ENCODE assay signal across 8 cellular contexts in the genomic region with DNA sequence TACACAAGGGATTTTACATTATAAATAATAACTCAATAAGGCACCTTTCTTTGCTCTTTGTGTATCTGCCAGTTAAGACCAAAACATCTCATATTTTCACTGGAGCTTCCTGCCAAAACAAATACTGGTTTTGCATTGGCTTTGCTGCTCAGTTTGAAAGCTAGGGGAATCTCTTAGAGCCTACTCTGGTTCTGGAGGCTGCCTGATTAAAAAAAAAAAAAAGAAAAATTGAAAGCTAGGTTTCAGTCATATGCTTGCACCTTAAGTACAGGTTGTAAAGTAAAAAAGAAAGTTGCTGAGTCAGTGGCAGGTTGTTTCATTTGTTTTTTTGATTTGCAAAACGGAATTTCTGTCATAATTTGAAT. TPM values are rescaled to one million over a fixed set of nuclear protein-coding genes. Genes with fewer than 3 reads are reported as not detected.
DNase-seq lines count a peak whose midpoint lies in the region; ATAC-seq, FAIRE-seq and TF ChIP-seq lines count a peak whose summit lies in the region.

No MANE protein-coding gene starts in this region.

- CTCF ChIA-PET in OCI-LY7 (lab: Charles Lee; ENCODE audit: unreplicated experiment): interaction anchor here (1.2 kb wide), 1 partner anchor 9 kb away, joined by 5 read pairs; no protein-coding TSS in a partner anchor

- H4K20me1 ChIP-seq in OCI-LY7 (ENCODE audit: insufficient read depth, low read length): peaks cover 14% of the 10 kb centered on the region; the same call in 1 of the 2 replicates

- H3K9me3 ChIP-seq in OCI-LY7 (ENCODE audit: low read length) (no peaks in the 10 kb centered on the region), right cardiac atrium (ENCODE audit: control insufficient read depth, low read length) (no peaks in the 10 kb centered on the region), neuronal stem cell (replicated peaks in 1 of 2; ENCODE audit: control insufficient read depth in 2 of 2, insufficient read depth in 1 of 2, low read depth in 1 of 2, low read length in 2 of 2) (no peaks in the 10 kb centered on the region)

- no peaks in the 10 kb centered on the region for H3K36me3 ChIP-seq in OCI-LY7 (ENCODE audit: insufficient read depth, low read length)
- no peaks in the 10 kb centered on the region for H3K36me3 ChIP-seq in neuronal stem cell (replicated peaks in 1 of 2; ENCODE audit: control insufficient read depth in 2 of 2, insufficient read depth in 2 of 2, low read length in 2 of 2)

- H3K79me1 ChIP-seq in neuronal stem cell (ENCODE audit: low read depth, low read length): peaks cover 4% of the 10 kb centered on the region

- no peak overlapping the region for H2AK5ac ChIP-seq in neuronal stem cell (ENCODE audit: low read depth, low read length)

- no peak overlapping the region for H2BK5ac ChIP-seq in neuronal stem cell (ENCODE audit: low read length)

- peaks cover 29% of the 10 kb centered on the region for H3K4me1 ChIP-seq in OCI-LY7 (ENCODE audit: insufficient read depth, low read length, poor library complexity, severe bottlenecking)
- H3K4me1 ChIP-seq in right cardiac atrium (ENCODE audit: control insufficient read depth, insufficient read depth, low read length): no peaks in the 10 kb centered on the region
- H3K4me1 ChIP-seq in neuronal stem cell (ENCODE audit: control insufficient read depth in 2 of 2, insufficient read depth in 1 of 2, low read depth in 1 of 2, low read length in 2 of 2): peaks cover 2 to 9% of the 10 kb centered on the region in 2 donors

- no peak overlapping the region for H4K8ac ChIP-seq in neuronal stem cell (ENCODE audit: low read depth, low read length)

- no peak overlapping the region for H3K4ac ChIP-seq in neuronal stem cell (ENCODE audit: low read length)

- peaks cover 57% of the 10 kb centered on the region for H3K79me2 ChIP-seq in OCI-LY7 (ENCODE audit: insufficient read depth, low read depth, low read length)

- no peak overlapping the region for H2BK12ac ChIP-seq in neuronal stem cell (ENCODE audit: low read length)

- H4K91ac ChIP-seq in neuronal stem cell (ENCODE audit: low read depth, low read length, poor library complexity): no peak overlapping the region

- POLR2A ChIA-PET in OCI-LY7 (lab: Charles Lee): interaction anchor here (0.5 to 1.8 kb wide), 18 partner anchors 8 to 1702 kb away, joined by 3 to 13 read pairs (median 3); a partner anchor contains a TSS

- H2BK15ac ChIP-seq in neuronal stem cell (ENCODE audit: low read length): no peak overlapping the region

- no TSS peak for BruUV-seq in OCI-LY7 (replicated peaks; lab: Mats Ljungman, UMichigan)

- 14% methylated on average over 1 of the region's 1 CpG for WGBS in right cardiac atrium
- no CpG with 5 or more reads among the region's 1 CpG for WGBS in neuronal stem cell (ENCODE audit: extremely low coverage in 2 of 2, insufficient read length in 2 of 2, insufficient replicate concordance in 1 of 2), 2 donors

- intact Hi-C loops in OCI-LY7 (cut with micrococcal nuclease; ENCODE audit: unreplicated experiment): no loop called here
- intact Hi-C loops in right cardiac atrium (cut with DNase I): loop anchor here in 2 of 4 donors (5.0 to 10.0 kb wide), 2 partner anchors 51 to 62 kb away; no protein-coding TSS in a partner anchor

- no peak overlapping the region for H2BK120ac ChIP-seq in neuronal stem cell (ENCODE audit: low read depth, low read length)

- H3K27me3 ChIP-seq in right cardiac atrium (ENCODE audit: control insufficient read depth, insufficient read depth): no peaks in the 10 kb centered on the region
- no peaks in the 10 kb centered on the region for H3K27me3 ChIP-seq in neuronal stem cell (ENCODE audit: control insufficient read depth in 3 of 3, insufficient read depth in 3 of 3, low read depth in 1 of 3, low read length in 3 of 3)

- peak; percentile 11 for DNase-seq in AG08395 (ENCODE audit: low spot score)
- DNase-seq in OCI-LY7 (ENCODE audit: low spot score): peak; percentile 30
- no peak for DNase-seq in right cardiac atrium
- no peak for DNase-seq in effector CD4-positive, alpha-beta T cell
- no peak for DNase-seq in RCC 7860 (ENCODE audit: low spot score)
- DNase-seq in neuronal stem cell (ENCODE audit: low spot score): no peak
- DNase-seq in NCI-H146 (lab: John Stamatoyannopoulos, UW): no peak

- H3K4me3 ChIP-seq in OCI-LY7 (ENCODE audit: low read depth, low read length, poor library complexity, severe bottlenecking) (peak overlapping the region; percentile 81), right cardiac atrium (ENCODE audit: low read length) (peak overlapping the region; percentile 86), neuronal stem cell (ENCODE audit: low read length in 2 of 2) (peak overlapping the region in 1 of 2 donors; percentile 64)

- no peak overlapping the region for H3K18ac ChIP-seq in neuronal stem cell (ENCODE audit: low read length)

- no peak for TF ChIP-seq CTCF in OCI-LY7 (conservative IDR thresholded peaks at IDR 0.05; ENCODE audit: low read length)

- no peak overlapping the region for H3K14ac ChIP-seq in neuronal stem cell (ENCODE audit: low read length)

- no peak for FAIRE-seq in RCC 7860 (lab: Jason Lieb, UNC)

- H2AFZ ChIP-seq in OCI-LY7 (ENCODE audit: low read length): no peak overlapping the region; the same call in 1 of the 2 replicates
- H2AFZ ChIP-seq in neuronal stem cell (ENCODE audit: low read length): no peak overlapping the region

- peak overlapping the region; percentile 45 for H3K27ac ChIP-seq in OCI-LY7 (ENCODE audit: low read depth, low read length, poor library complexity, severe bottlenecking)
- no peak overlapping the region for H3K27ac ChIP-seq in right cardiac atrium (ENCODE audit: low read length)
- no peak overlapping the region for H3K27ac ChIP-seq in neuronal stem cell (replicated peaks; ENCODE audit: low read length)

- peak; percentile 24 for ATAC-seq in GM19395 (IDR thresholded peaks at IDR 0.05; ENCODE audit: unreplicated experiment)
- ATAC-seq in right cardiac atrium: no peak

- peak overlapping the region; percentile 88 for H3K4me2 ChIP-seq in OCI-LY7 (ENCODE audit: low read length)
- no peak overlapping the region for H3K4me2 ChIP-seq in neuronal stem cell (ENCODE audit: insufficient read depth, low read length, poor library complexity, severe bottlenecking)

- no peak overlapping the region for H3K23ac ChIP-seq in neuronal stem cell (ENCODE audit: low read depth, low read length, poor library complexity)

- no peaks in the 10 kb centered on the region for H3K9me2 ChIP-seq in OCI-LY7 (ENCODE audit: insufficient read depth, low read length)

- H3K9ac ChIP-seq in neuronal stem cell (ENCODE audit: low read depth, low read length, poor library complexity): no peak overlapping the region

RNA-seq across cellular contexts. Expression of a gene that starts 2.3 kb away (rescaled TPM):
- 24.2 and 28.6 TPM in 2 replicates for total RNA-seq in OCI-LY7 (2014; rRNA removed; shearing (Covaris generic))
- total RNA-seq in OCI-LY7 (2022) (18.8 and 27.4 TPM in 2 replicates), right cardiac atrium (10 to 100 TPM; 41.9 to 61.5 (median 44.3) TPM)
- polyA plus RNA-seq in right cardiac atrium: 13.0 TPM
- polyA plus RNA-seq in neuronal stem cell (2013, experiment 1 of 2): 13.3 TPM
- 14.0 TPM for polyA plus RNA-seq in neuronal stem cell (2013, experiment 2 of 2)

Comparison
In these comparisons a context has a peak if more than half of its experiments do, and no peak if none do; other contexts are left out.
1. DNase-seq: peak in AG08395 (single experiment) and OCI-LY7 (single experiment); none in right cardiac atrium (0 of 3), effector CD4-positive, alpha-beta T cell (single experiment), RCC 7860 (single experiment), neuronal stem cell (single experiment) and NCI-H146 (single experiment).